1 cellular context compared by ENCODE assay signal in genomic region chrX:132266583-132267355, GRCh38.
TF ChIP-seq lines count a peak whose summit lies in the region.

No MANE protein-coding gene starts in this region.

TF ChIP-seq in HEK293, 187 proteins besides CTCF, POLR2A, EP300 and RAD21 (continued from another document):
- no peak for TF ChIP-seq ZNF449 (tag by site-specific recombination; IDR thresholded peaks at IDR 0.05)
- TF ChIP-seq ZFHX2 (tag by site-specific recombination; conservative IDR thresholded peaks at IDR 0.05): peak; percentile 48
- TF ChIP-seq, protein P1, sequence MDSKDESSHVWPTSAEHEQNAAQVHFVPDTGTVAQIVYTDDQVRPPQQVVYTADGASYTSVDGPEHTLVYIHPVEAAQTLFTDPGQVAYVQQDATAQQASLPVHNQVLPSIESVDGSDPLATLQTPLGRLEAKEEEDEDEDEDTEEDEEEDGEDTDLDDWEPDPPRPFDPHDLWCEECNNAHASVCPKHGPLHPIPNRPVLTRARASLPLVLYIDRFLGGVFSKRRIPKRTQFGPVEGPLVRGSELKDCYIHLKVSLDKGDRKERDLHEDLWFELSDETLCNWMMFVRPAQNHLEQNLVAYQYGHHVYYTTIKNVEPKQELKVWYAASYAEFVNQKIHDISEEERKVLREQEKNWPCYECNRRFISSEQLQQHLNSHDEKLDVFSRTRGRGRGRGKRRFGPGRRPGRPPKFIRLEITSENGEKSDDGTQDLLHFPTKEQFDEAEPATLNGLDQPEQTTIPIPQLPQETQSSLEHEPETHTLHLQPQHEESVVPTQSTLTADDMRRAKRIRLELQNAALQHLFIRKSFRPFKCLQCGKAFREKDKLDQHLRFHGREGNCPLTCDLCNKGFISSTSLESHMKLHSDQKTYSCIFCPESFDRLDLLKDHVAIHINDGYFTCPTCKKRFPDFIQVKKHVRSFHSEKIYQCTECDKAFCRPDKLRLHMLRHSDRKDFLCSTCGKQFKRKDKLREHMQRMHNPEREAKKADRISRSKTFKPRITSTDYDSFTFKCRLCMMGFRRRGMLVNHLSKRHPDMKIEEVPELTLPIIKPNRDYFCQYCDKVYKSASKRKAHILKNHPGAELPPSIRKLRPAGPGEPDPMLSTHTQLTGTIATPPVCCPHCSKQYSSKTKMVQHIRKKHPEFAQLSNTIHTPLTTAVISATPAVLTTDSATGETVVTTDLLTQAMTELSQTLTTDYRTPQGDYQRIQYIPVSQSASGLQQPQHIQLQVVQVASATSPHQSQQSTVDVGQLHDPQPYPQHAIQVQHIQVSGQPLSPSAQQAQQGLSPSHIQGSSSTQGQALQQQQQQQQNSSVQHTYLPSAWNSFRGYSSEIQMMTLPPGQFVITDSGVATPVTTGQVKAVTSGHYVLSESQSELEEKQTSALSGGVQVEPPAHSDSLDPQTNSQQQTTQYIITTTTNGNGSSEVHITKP (tag by site-specific recombination; IDR thresholded peaks at IDR 0.05): peak; percentile 27; the same call in 1 of the 2 replicates
- no peak for TF ChIP-seq SP7 (tag by site-specific recombination; IDR thresholded peaks at IDR 0.05)
- TF ChIP-seq BCL6B (tag by site-specific recombination; IDR thresholded peaks at IDR 0.05): peak; percentile 72
- TF ChIP-seq ZNF366 (tag by site-specific recombination; conservative IDR thresholded peaks at IDR 0.05): 0 out of 2 replicates have a peak, but pooled peaks have one; percentile 22
- TF ChIP-seq ZSCAN16 (tag by site-specific recombination; IDR thresholded peaks at IDR 0.05): no peak
- TF ChIP-seq ZNF19 (tag by site-specific recombination; IDR thresholded peaks at IDR 0.05; ENCODE audit: low read depth): no peak
